In genomic region chr5:149549461-149550266, GRCh38 we compare ENCODE assay signal across 1 cellular context.
TF ChIP-seq lines count a peak whose summit lies in the region.

No MANE protein-coding gene starts in this region.

TF ChIP-seq in HepG2, 621 proteins besides CTCF, POLR2A, EP300 and RAD21 (continued from another document and continues in another):
- TF ChIP-seq ONECUT2 (CRISPR knock-in tag; IDR thresholded peaks at IDR 0.05), result no peak
- no peak for TF ChIP-seq ZNF839 (CRISPR knock-in tag; IDR thresholded peaks at IDR 0.05; ENCODE audit: borderline replicate concordance)
- no peak for TF ChIP-seq KLF12 (CRISPR knock-in tag; IDR thresholded peaks at IDR 0.05; ENCODE audit: borderline replicate concordance)
- no peak for TF ChIP-seq ZNF232 (CRISPR knock-in tag; IDR thresholded peaks at IDR 0.05; ENCODE audit: borderline replicate concordance)
- no peak for TF ChIP-seq KDM1A (CRISPR knock-in tag; IDR thresholded peaks at IDR 0.05)
- no peak for TF ChIP-seq ZNF205 (CRISPR knock-in tag; IDR thresholded peaks at IDR 0.05)
- TF ChIP-seq, protein P1, sequence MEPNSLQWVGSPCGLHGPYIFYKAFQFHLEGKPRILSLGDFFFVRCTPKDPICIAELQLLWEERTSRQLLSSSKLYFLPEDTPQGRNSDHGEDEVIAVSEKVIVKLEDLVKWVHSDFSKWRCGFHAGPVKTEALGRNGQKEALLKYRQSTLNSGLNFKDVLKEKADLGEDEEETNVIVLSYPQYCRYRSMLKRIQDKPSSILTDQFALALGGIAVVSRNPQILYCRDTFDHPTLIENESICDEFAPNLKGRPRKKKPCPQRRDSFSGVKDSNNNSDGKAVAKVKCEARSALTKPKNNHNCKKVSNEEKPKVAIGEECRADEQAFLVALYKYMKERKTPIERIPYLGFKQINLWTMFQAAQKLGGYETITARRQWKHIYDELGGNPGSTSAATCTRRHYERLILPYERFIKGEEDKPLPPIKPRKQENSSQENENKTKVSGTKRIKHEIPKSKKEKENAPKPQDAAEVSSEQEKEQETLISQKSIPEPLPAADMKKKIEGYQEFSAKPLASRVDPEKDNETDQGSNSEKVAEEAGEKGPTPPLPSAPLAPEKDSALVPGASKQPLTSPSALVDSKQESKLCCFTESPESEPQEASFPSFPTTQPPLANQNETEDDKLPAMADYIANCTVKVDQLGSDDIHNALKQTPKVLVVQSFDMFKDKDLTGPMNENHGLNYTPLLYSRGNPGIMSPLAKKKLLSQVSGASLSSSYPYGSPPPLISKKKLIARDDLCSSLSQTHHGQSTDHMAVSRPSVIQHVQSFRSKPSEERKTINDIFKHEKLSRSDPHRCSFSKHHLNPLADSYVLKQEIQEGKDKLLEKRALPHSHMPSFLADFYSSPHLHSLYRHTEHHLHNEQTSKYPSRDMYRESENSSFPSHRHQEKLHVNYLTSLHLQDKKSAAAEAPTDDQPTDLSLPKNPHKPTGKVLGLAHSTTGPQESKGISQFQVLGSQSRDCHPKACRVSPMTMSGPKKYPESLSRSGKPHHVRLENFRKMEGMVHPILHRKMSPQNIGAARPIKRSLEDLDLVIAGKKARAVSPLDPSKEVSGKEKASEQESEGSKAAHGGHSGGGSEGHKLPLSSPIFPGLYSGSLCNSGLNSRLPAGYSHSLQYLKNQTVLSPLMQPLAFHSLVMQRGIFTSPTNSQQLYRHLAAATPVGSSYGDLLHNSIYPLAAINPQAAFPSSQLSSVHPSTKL (CRISPR knock-in tag; IDR thresholded peaks at IDR 0.05), result 0 out of 2 replicates have a peak, but pooled peaks have one; percentile 12
- no peak for TF ChIP-seq ZFP1 (CRISPR knock-in tag; IDR thresholded peaks at IDR 0.05)
- TF ChIP-seq GPBP1L1 (CRISPR knock-in tag; IDR thresholded peaks at IDR 0.05), result no peak
- no peak for TF ChIP-seq NR2F2 (IDR thresholded peaks at IDR 0.05; ENCODE audit: borderline replicate concordance, low read depth)
- no peak for TF ChIP-seq SOX6 (IDR thresholded peaks at IDR 0.05)
- TF ChIP-seq SOX6 (CRISPR knock-in tag; IDR thresholded peaks at IDR 0.05), result peak; percentile 38; the same call in 1 of the 2 replicates
- no peak for TF ChIP-seq ZNF160 (CRISPR knock-in tag; IDR thresholded peaks at IDR 0.05)
- TF ChIP-seq PPARG (CRISPR knock-in tag; conservative IDR thresholded peaks at IDR 0.05), result no peak
- TF ChIP-seq ATF7 (IDR thresholded peaks at IDR 0.05), result no peak
- TF ChIP-seq ATF7 (CRISPR knock-in tag; IDR thresholded peaks at IDR 0.05), result no peak
- TF ChIP-seq ZNF562 (CRISPR knock-in tag; IDR thresholded peaks at IDR 0.05; ENCODE audit: borderline replicate concordance), result no peak
- TF ChIP-seq, protein P2, sequence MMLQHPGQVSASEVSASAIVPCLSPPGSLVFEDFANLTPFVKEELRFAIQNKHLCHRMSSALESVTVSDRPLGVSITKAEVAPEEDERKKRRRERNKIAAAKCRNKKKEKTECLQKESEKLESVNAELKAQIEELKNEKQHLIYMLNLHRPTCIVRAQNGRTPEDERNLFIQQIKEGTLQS (CRISPR knock-in tag; IDR thresholded peaks at IDR 0.05), result 0 out of 2 replicates have a peak, but pooled peaks have one; percentile 19
- no peak for TF ChIP-seq ZNF619 (CRISPR knock-in tag; IDR thresholded peaks at IDR 0.05)
- TF ChIP-seq, protein P3, sequence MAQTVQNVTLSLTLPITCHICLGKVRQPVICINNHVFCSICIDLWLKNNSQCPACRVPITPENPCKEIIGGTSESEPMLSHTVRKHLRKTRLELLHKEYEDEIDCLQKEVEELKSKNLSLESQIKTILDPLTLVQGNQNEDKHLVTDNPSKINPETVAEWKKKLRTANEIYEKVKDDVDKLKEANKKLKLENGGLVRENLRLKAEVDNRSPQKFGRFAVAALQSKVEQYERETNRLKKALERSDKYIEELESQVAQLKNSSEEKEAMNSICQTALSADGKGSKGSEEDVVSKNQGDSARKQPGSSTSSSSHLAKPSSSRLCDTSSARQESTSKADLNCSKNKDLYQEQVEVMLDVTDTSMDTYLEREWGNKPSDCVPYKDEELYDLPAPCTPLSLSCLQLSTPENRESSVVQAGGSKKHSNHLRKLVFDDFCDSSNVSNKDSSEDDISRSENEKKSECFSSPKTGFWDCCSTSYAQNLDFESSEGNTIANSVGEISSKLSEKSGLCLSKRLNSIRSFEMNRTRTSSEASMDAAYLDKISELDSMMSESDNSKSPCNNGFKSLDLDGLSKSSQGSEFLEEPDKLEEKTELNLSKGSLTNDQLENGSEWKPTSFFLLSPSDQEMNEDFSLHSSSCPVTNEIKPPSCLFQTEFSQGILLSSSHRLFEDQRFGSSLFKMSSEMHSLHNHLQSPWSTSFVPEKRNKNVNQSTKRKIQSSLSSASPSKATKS (CRISPR knock-in tag; IDR thresholded peaks at IDR 0.05), result no peak
- no peak for TF ChIP-seq NR3C1 (CRISPR knock-in tag; IDR thresholded peaks at IDR 0.05)
- peak; percentile 12; the same call in 1 of the 2 replicates for TF ChIP-seq GATAD1 (CRISPR knock-in tag; IDR thresholded peaks at IDR 0.05)
- peak; percentile 23; the same call in 1 of the 2 replicates for TF ChIP-seq GATAD2A (CRISPR knock-in tag; IDR thresholded peaks at IDR 0.05)
- TF ChIP-seq, protein P4, sequence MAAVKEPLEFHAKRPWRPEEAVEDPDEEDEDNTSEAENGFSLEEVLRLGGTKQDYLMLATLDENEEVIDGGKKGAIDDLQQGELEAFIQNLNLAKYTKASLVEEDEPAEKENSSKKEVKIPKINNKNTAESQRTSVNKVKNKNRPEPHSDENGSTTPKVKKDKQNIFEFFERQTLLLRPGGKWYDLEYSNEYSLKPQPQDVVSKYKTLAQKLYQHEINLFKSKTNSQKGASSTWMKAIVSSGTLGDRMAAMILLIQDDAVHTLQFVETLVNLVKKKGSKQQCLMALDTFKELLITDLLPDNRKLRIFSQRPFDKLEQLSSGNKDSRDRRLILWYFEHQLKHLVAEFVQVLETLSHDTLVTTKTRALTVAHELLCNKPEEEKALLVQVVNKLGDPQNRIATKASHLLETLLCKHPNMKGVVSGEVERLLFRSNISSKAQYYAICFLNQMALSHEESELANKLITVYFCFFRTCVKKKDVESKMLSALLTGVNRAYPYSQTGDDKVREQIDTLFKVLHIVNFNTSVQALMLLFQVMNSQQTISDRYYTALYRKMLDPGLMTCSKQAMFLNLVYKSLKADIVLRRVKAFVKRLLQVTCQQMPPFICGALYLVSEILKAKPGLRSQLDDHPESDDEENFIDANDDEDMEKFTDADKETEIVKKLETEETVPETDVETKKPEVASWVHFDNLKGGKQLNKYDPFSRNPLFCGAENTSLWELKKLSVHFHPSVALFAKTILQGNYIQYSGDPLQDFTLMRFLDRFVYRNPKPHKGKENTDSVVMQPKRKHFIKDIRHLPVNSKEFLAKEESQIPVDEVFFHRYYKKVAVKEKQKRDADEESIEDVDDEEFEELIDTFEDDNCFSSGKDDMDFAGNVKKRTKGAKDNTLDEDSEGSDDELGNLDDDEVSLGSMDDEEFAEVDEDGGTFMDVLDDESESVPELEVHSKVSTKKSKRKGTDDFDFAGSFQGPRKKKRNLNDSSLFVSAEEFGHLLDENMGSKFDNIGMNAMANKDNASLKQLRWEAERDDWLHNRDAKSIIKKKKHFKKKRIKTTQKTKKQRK (IDR thresholded peaks at IDR 0.05; ENCODE audit: low read length), result no peak
- TF ChIP-seq, protein P5, sequence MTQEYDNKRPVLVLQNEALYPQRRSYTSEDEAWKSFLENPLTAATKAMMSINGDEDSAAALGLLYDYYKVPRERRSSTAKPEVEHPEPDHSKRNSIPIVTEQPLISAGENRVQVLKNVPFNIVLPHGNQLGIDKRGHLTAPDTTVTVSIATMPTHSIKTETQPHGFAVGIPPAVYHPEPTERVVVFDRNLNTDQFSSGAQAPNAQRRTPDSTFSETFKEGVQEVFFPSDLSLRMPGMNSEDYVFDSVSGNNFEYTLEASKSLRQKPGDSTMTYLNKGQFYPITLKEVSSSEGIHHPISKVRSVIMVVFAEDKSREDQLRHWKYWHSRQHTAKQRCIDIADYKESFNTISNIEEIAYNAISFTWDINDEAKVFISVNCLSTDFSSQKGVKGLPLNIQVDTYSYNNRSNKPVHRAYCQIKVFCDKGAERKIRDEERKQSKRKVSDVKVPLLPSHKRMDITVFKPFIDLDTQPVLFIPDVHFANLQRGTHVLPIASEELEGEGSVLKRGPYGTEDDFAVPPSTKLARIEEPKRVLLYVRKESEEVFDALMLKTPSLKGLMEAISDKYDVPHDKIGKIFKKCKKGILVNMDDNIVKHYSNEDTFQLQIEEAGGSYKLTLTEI (CRISPR knock-in tag; conservative IDR thresholded peaks at IDR 0.05), result no peak
- TF ChIP-seq AHR (CRISPR knock-in tag; IDR thresholded peaks at IDR 0.05), result no peak; the same call in 1 of the 2 replicates
- no peak for TF ChIP-seq CHD4 (IDR thresholded peaks at IDR 0.05; ENCODE audit: borderline replicate concordance, low read length)
- no peak for TF ChIP-seq ZNF530 (CRISPR knock-in tag; IDR thresholded peaks at IDR 0.05; ENCODE audit: low read depth)
- TF ChIP-seq KDM5A (IDR thresholded peaks at IDR 0.05; ENCODE audit: borderline replicate concordance, low read length), result peak; percentile 38; the same call in 1 of the 2 replicates
- 0 out of 2 replicates have a peak, but pooled peaks have one; percentile 61 for TF ChIP-seq NFRKB (IDR thresholded peaks at IDR 0.05)
- no peak for TF ChIP-seq CCDC6 (CRISPR knock-in tag; IDR thresholded peaks at IDR 0.05)
- TF ChIP-seq FOXA1 (IDR thresholded peaks at IDR 0.05), result no peak
- TF ChIP-seq FOXA1 (CRISPR knock-in tag; IDR thresholded peaks at IDR 0.05), result no peak
- no peak for TF ChIP-seq MAFK (conservative IDR thresholded peaks at IDR 0.05 in 1 of 2, IDR thresholded peaks at IDR 0.05 in 1 of 2; ENCODE audit: low read length in 2 of 2)
- TF ChIP-seq, protein P6, sequence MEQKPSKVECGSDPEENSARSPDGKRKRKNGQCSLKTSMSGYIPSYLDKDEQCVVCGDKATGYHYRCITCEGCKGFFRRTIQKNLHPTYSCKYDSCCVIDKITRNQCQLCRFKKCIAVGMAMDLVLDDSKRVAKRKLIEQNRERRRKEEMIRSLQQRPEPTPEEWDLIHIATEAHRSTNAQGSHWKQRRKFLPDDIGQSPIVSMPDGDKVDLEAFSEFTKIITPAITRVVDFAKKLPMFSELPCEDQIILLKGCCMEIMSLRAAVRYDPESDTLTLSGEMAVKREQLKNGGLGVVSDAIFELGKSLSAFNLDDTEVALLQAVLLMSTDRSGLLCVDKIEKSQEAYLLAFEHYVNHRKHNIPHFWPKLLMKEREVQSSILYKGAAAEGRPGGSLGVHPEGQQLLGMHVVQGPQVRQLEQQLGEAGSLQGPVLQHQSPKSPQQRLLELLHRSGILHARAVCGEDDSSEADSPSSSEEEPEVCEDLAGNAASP (CRISPR knock-in tag; IDR thresholded peaks at IDR 0.05; ENCODE audit: borderline replicate concordance), result no peak
- no peak for TF ChIP-seq DDIT3 (CRISPR knock-in tag; IDR thresholded peaks at IDR 0.05)
- TF ChIP-seq ZNF570 (CRISPR knock-in tag; IDR thresholded peaks at IDR 0.05; ENCODE audit: borderline replicate concordance), result no peak
- no peak for TF ChIP-seq STAT5B (CRISPR knock-in tag; IDR thresholded peaks at IDR 0.05)
- TF ChIP-seq ZNF775 (CRISPR knock-in tag; IDR thresholded peaks at IDR 0.05; ENCODE audit: borderline replicate concordance), result no peak
- TF ChIP-seq ZNF709 (CRISPR knock-in tag; IDR thresholded peaks at IDR 0.05), result no peak
- TF ChIP-seq THAP8 (CRISPR knock-in tag; IDR thresholded peaks at IDR 0.05; ENCODE audit: borderline replicate concordance), result no peak
- no peak for TF ChIP-seq MAFF (IDR thresholded peaks at IDR 0.05; ENCODE audit: low read depth, low read length)
- TF ChIP-seq ZNF782 (CRISPR knock-in tag; IDR thresholded peaks at IDR 0.05; ENCODE audit: borderline replicate concordance), result no peak
- no peak for TF ChIP-seq ZNF382 (CRISPR knock-in tag; IDR thresholded peaks at IDR 0.05; ENCODE audit: borderline replicate concordance)
- TF ChIP-seq HNF1B (CRISPR knock-in tag; IDR thresholded peaks at IDR 0.05), result peak; percentile 55; the same call in 1 of the 2 replicates
- TF ChIP-seq ZNF33B (CRISPR knock-in tag; IDR thresholded peaks at IDR 0.05), result no peak
- TF ChIP-seq HDAC1 (CRISPR knock-in tag; IDR thresholded peaks at IDR 0.05), result peak; percentile 72
- TF ChIP-seq, protein P7, sequence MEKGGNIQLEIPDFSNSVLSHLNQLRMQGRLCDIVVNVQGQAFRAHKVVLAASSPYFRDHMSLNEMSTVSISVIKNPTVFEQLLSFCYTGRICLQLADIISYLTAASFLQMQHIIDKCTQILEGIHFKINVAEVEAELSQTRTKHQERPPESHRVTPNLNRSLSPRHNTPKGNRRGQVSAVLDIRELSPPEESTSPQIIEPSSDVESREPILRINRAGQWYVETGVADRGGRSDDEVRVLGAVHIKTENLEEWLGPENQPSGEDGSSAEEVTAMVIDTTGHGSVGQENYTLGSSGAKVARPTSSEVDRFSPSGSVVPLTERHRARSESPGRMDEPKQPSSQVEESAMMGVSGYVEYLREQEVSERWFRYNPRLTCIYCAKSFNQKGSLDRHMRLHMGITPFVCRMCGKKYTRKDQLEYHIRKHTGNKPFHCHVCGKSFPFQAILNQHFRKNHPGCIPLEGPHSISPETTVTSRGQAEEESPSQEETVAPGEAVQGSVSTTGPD (CRISPR knock-in tag; IDR thresholded peaks at IDR 0.05), result no peak
